In genomic region chr19:48446579-48446978, GRCh38 we compare ENCODE assay signal across 9 cellular contexts. TPM values are rescaled to one million over a fixed set of nuclear protein-coding genes. Genes with fewer than 3 reads are reported as not detected.
A peak's percentile ranks its signal among the peaks of the same experiment; 100 is the strongest.
DNase-seq lines count a peak whose midpoint lies in the region; ATAC-seq and TF ChIP-seq lines count a peak whose summit lies in the region.
"Had no signal": no experiment of that assay in that cellular context is flagged by ENCODE, and none has a peak within 500 bp of the region (broad histone marks: within the 10 kb centered on the region; RNA-seq: fewer than 3 reads in every experiment).

No MANE protein-coding gene starts in this region.

- H3K9me2 ChIP-seq in SK-N-SH = no peaks in the 10 kb centered on the region

- peaks cover 4 to 16% of the 10 kb centered on the region in 2 experiments; a peak in 2 of 4 replicates for H3K4me1 ChIP-seq in SK-N-SH (ENCODE audit: control insufficient read depth in 1 of 2, insufficient read depth in 2 of 2, low read depth in 1 of 2, low read length in 1 of 2)

- peaks cover 18% of the 10 kb centered on the region for H3K27me3 Mint-ChIP-seq in activated T-helper 2 cell treated with anti-CD3 and anti-CD28 coated beads, Interferon-gamma antibody, Interleukin-2, Interleukin-4, amounts not matched to agents 10 μg/mL and 5 μg/mL and 100 μg/mL, durations not matched to agents 14 hours and 24 hours and 36 hours (ENCODE audit: low read depth)
- H3K27me3 Mint-ChIP-seq in stimulated activated naive CD8-positive, alpha-beta T cell treated with anti-CD3 and anti-CD28 coated beads, Interleukin-15, amount 100 ng/mL, for 72 hours = peaks cover 23% of the 10 kb centered on the region

- no peak for DNase-seq in SK-N-SH
- no peak for DNase-seq in activated T-helper 2 cell treated with anti-CD3 and anti-CD28 coated beads, Interferon-gamma antibody, Interleukin-2, Interleukin-4, amounts not matched to agents 10 μg/mL and 5 μg/mL and 100 μg/mL, durations not matched to agents 14 hours and 24 hours and 36 hours (ENCODE audit: low spot score)
- no peak for DNase-seq in stimulated activated naive CD8-positive, alpha-beta T cell treated with anti-CD3 and anti-CD28 coated beads, Interleukin-15, amount 100 ng/mL, for 72 hours
- DNase-seq in HUDEP-2 (lab: John Stamatoyannopoulos, UW; ENCODE audit: unreplicated experiment in 76 of 76) = no peak
- DNase-seq: stimulated activated CD4-positive, alpha-beta T cell treated with anti-CD3 and anti-CD28 coated beads, Interleukin-12 subunit alpha, Interleukin-12 subunit beta, amount 100 ng/mL, for 4 hours had no signal

- POLR2A ChIA-PET in SK-N-SH (lab: Yijun Ruan, JAX) = interaction anchor here (0.6 to 1.4 kb wide), 2 partner anchors 14 to 96 kb away, joined by 5 read pairs; no protein-coding TSS in a partner anchor

- H3F3A ChIP-seq in SK-N-SH (replicated peaks; ENCODE audit: insufficient read depth) = peaks cover 18% of the 10 kb centered on the region

- H2AFZ ChIP-seq in SK-N-SH (ENCODE audit: low read depth) = 0 out of 2 replicates have a peak overlapping the region, but pooled peaks have one; percentile 87

- peaks cover 57% of the 10 kb centered on the region for H3K36me3 Mint-ChIP-seq in activated T-helper 2 cell treated with anti-CD3 and anti-CD28 coated beads, Interferon-gamma antibody, Interleukin-2, Interleukin-4, amounts not matched to agents 10 μg/mL and 5 μg/mL and 100 μg/mL, durations not matched to agents 14 hours and 24 hours and 36 hours (ENCODE audit: low read depth)

- peak overlapping the region; percentile 99 for H3K4me2 ChIP-seq in SK-N-SH

- H3K36me3 ChIP-seq in SK-N-SH (replicated peaks in 1 of 2; ENCODE audit: control insufficient read depth in 1 of 2, insufficient read depth in 2 of 2, low read length in 1 of 2) = peaks cover 20 to 29% of the 10 kb centered on the region in 2 experiments

- H3K27me3 ChIP-seq in SK-N-SH (ENCODE audit: insufficient read depth) = no peaks in the 10 kb centered on the region

- no peak for ATAC-seq in SK-N-SH treated with all-trans-retinoic acid at 6 μM for 48 hours
- no peak for ATAC-seq in stimulated activated naive CD8-positive, alpha-beta T cell treated with anti-CD3 and anti-CD28 coated beads, Interleukin-15, amount 100 ng/mL, for 72 hours
- no peak for ATAC-seq in GM19452 (IDR thresholded peaks at IDR 0.05; ENCODE audit: unreplicated experiment)
- ATAC-seq in GM21360 (IDR thresholded peaks at IDR 0.05; ENCODE audit: unreplicated experiment) = no peak

- peaks cover 37% of the 10 kb centered on the region for H3K79me2 ChIP-seq in SK-N-SH (ENCODE audit: insufficient read depth)

- H3K9ac ChIP-seq in SK-N-SH = peak overlapping the region; percentile 92

- TF ChIP-seq RAD21 in SK-N-SH (IDR thresholded peaks at IDR 0.05; ENCODE audit: low read length) = no peak

- H3K9me3 Mint-ChIP-seq in activated T-helper 2 cell treated with anti-CD3 and anti-CD28 coated beads, Interferon-gamma antibody, Interleukin-2, Interleukin-4, amounts not matched to agents 10 μg/mL and 5 μg/mL and 100 μg/mL, durations not matched to agents 14 hours and 24 hours and 36 hours = no peaks in the 10 kb centered on the region
- H3K9me3 Mint-ChIP-seq in stimulated activated naive CD8-positive, alpha-beta T cell treated with anti-CD3 and anti-CD28 coated beads, Interleukin-15, amount 100 ng/mL, for 72 hours = no peaks in the 10 kb centered on the region

- H3K4me1 Mint-ChIP-seq in activated T-helper 2 cell treated with anti-CD3 and anti-CD28 coated beads, Interferon-gamma antibody, Interleukin-2, Interleukin-4, amounts not matched to agents 10 μg/mL and 5 μg/mL and 100 μg/mL, durations not matched to agents 14 hours and 24 hours and 36 hours (ENCODE audit: low read depth) = peaks cover 26% of the 10 kb centered on the region
- H3K4me1 Mint-ChIP-seq in stimulated activated naive CD8-positive, alpha-beta T cell treated with anti-CD3 and anti-CD28 coated beads, Interleukin-15, amount 100 ng/mL, for 72 hours = peaks cover 55% of the 10 kb centered on the region

- H3K9me3 ChIP-seq in SK-N-SH (no peaks in the 10 kb centered on the region), iPS-18c (ENCODE audit: control insufficient read depth, insufficient read depth, low read length) (no peaks in the 10 kb centered on the region)

- no peaks in the 10 kb centered on the region for H4K20me1 ChIP-seq in SK-N-SH (ENCODE audit: insufficient read depth)

- intact Hi-C loops in activated T-helper 2 cell treated with anti-CD3 and anti-CD28 coated beads, Interferon-gamma antibody, Interleukin-2, Interleukin-4, amounts not matched to agents 10 μg/mL and 5 μg/mL and 100 μg/mL, durations not matched to agents 14 hours and 24 hours and 36 hours (cut with micrococcal nuclease) = loop anchor here (5.0 kb wide), 1 partner anchor 49 kb away; no protein-coding TSS in a partner anchor

- H3K4me3 ChIP-seq in SK-N-SH (ENCODE audit: low read depth in 2 of 2, low read length in 1 of 2) = peak overlapping the region; percentile 98 to 99
- H3K4me3 ChIP-seq in iPS-18c (ENCODE audit: insufficient read depth, low read depth, low read length) = peak overlapping the region; percentile 95

- H3K27ac Mint-ChIP-seq in activated T-helper 2 cell treated with anti-CD3 and anti-CD28 coated beads, Interferon-gamma antibody, Interleukin-2, Interleukin-4, amounts not matched to agents 10 μg/mL and 5 μg/mL and 100 μg/mL, durations not matched to agents 14 hours and 24 hours and 36 hours = peak overlapping the region; percentile 86
- peak overlapping the region; percentile 96 to 98 for H3K27ac Mint-ChIP-seq in stimulated activated naive CD8-positive, alpha-beta T cell treated with anti-CD3 and anti-CD28 coated beads, Interleukin-15, amount 100 ng/mL, for 72 hours

- WGBS in SK-N-SH (ENCODE audit: low lambda C conversion rate) = 75% methylated on average over 7 of the region's 7 CpGs

- TF ChIP-seq CTCF in SK-N-SH (IDR thresholded peaks at IDR 0.05) = no peak

- no peak for TF ChIP-seq EP300 in SK-N-SH (IDR thresholded peaks at IDR 0.05; ENCODE audit: borderline replicate concordance in 1 of 2, low read depth in 1 of 2, low read length in 1 of 2)

- H3K27ac ChIP-seq in SK-N-SH (ENCODE audit: low read depth in 2 of 2, low read length in 1 of 2) = peak overlapping the region in 1 of 2 experiments; percentile 89; a peak in 1 of 4 replicates

- CTCF ChIA-PET in SK-N-SH (lab: Yijun Ruan, JAX) = interaction anchor here (0.8 to 2.4 kb wide), 10 partner anchors 9 to 177 kb away, joined by 3 to 10 read pairs (median 4); partner anchors contain the start of genes KCNJ14, KDELR1 and ZNF114

- peak overlapping the region; percentile 93 for H3K4me3 Mint-ChIP-seq in activated T-helper 2 cell treated with anti-CD3 and anti-CD28 coated beads, Interferon-gamma antibody, Interleukin-2, Interleukin-4, amounts not matched to agents 10 μg/mL and 5 μg/mL and 100 μg/mL, durations not matched to agents 14 hours and 24 hours and 36 hours (ENCODE audit: low read depth)
- H3K4me3 Mint-ChIP-seq in stimulated activated naive CD8-positive, alpha-beta T cell treated with anti-CD3 and anti-CD28 coated beads, Interleukin-15, amount 100 ng/mL, for 72 hours = peak overlapping the region; percentile 82 to 98

TF ChIP-seq in SK-N-SH, 30 proteins besides CTCF, POLR2A, EP300 and RAD21:
- no peak for TF ChIP-seq RCOR1 (IDR thresholded peaks at IDR 0.05; ENCODE audit: low read length)
- TF ChIP-seq RXRA (IDR thresholded peaks at IDR 0.05; ENCODE audit: borderline replicate concordance, low read depth) = no peak

TF ChIP-seq in SK-N-SH treated with all-trans-retinoic acid at 6 μM for 48 hours, 23 proteins besides CTCF, POLR2A, EP300 and RAD21:
- TF ChIP-seq BACH2 (CRISPR knock-in tag; IDR thresholded peaks at IDR 0.05; ENCODE audit: borderline replicate concordance) = no peak
TF ChIP-seq in SK-N-SH treated with all-trans-retinoic acid at 6 μM for 48 hours: peak in this region for 0.

RNA-seq across cellular contexts. Expression of gene GRWD1, which starts 0.8 kb away (rescaled TPM):
- 34.1 and 36.6 TPM in 2 replicates for polyA plus RNA-seq in SK-N-SH (2012; rRNA removed)
- 23.8 and 30.6 TPM in 2 replicates for polyA plus RNA-seq in SK-N-SH (2012; cell fraction: cytosol; rRNA removed)
- 29.1 and 29.6 TPM in 2 replicates for polyA plus RNA-seq in SK-N-SH (2012; cell fraction: nucleus; rRNA removed)
- total RNA-seq in activated T-helper 2 cell treated with anti-CD3 and anti-CD28 coated beads, Interferon-gamma antibody, Interleukin-2, Interleukin-4, amounts not matched to agents 10 μg/mL and 5 μg/mL and 100 μg/mL, durations not matched to agents 14 hours and 24 hours and 36 hours = 77.6 and 77.8 TPM in 2 replicates

RNA-seq across cellular contexts. Expression of gene KCNJ14, which starts 8.8 kb away (rescaled TPM):
- polyA plus RNA-seq in SK-N-SH (2012; rRNA removed) = 1.1 and 1.2 TPM in 2 replicates
- polyA plus RNA-seq in SK-N-SH (2012; cell fraction: cytosol; rRNA removed) = 0.54 and 0.93 TPM in 2 replicates
- polyA plus RNA-seq in SK-N-SH (2012; cell fraction: nucleus; rRNA removed) = 6.1 and 7.2 TPM in 2 replicates
- total RNA-seq in activated T-helper 2 cell treated with anti-CD3 and anti-CD28 coated beads, Interferon-gamma antibody, Interleukin-2, Interleukin-4, amounts not matched to agents 10 μg/mL and 5 μg/mL and 100 μg/mL, durations not matched to agents 14 hours and 24 hours and 36 hours = 2.0 and 2.1 TPM in 2 replicates

RNA-seq across cellular contexts. Expression of gene CYTH2, which starts 22.6 kb away (rescaled TPM):
- 69.5 and 77.6 TPM in 2 replicates for polyA plus RNA-seq in SK-N-SH (2012; rRNA removed)
- polyA plus RNA-seq in SK-N-SH (2012; cell fraction: cytosol; rRNA removed) = 42.6 and 43.6 TPM in 2 replicates
- 308 and 364 TPM in 2 replicates for polyA plus RNA-seq in SK-N-SH (2012; cell fraction: nucleus; rRNA removed)
- total RNA-seq in activated T-helper 2 cell treated with anti-CD3 and anti-CD28 coated beads, Interferon-gamma antibody, Interleukin-2, Interleukin-4, amounts not matched to agents 10 μg/mL and 5 μg/mL and 100 μg/mL, durations not matched to agents 14 hours and 24 hours and 36 hours = 37.7 and 38.6 TPM in 2 replicates

RNA-seq across cellular contexts. Expression of gene GRIN2D, which starts 53.1 kb away (rescaled TPM):
- polyA plus RNA-seq in SK-N-SH (2012; rRNA removed) = 0.54 and 0.92 TPM in 2 replicates
- polyA plus RNA-seq in SK-N-SH (2012; cell fraction: cytosol; rRNA removed) = 0.28 and 0.56 TPM in 2 replicates
- polyA plus RNA-seq in SK-N-SH (2012; cell fraction: nucleus; rRNA removed) = 1.3 and 1.4 TPM in 2 replicates
- total RNA-seq in activated T-helper 2 cell treated with anti-CD3 and anti-CD28 coated beads, Interferon-gamma antibody, Interleukin-2, Interleukin-4, amounts not matched to agents 10 μg/mL and 5 μg/mL and 100 μg/mL, durations not matched to agents 14 hours and 24 hours and 36 hours = 0.34 and 0.39 TPM in 2 replicates

RNA-seq across cellular contexts. Expression of gene KDELR1, which starts 55.2 kb away (rescaled TPM):
- 119 and 138 TPM in 2 replicates for polyA plus RNA-seq in SK-N-SH (2012; rRNA removed)
- 112 and 158 TPM in 2 replicates for polyA plus RNA-seq in SK-N-SH (2012; cell fraction: cytosol; rRNA removed)
- 110 and 150 TPM in 2 replicates for polyA plus RNA-seq in SK-N-SH (2012; cell fraction: nucleus; rRNA removed)
- total RNA-seq in activated T-helper 2 cell treated with anti-CD3 and anti-CD28 coated beads, Interferon-gamma antibody, Interleukin-2, Interleukin-4, amounts not matched to agents 10 μg/mL and 5 μg/mL and 100 μg/mL, durations not matched to agents 14 hours and 24 hours and 36 hours = 80.2 and 87.8 TPM in 2 replicates
